In genomic region chr9:136410500-136411287, GRCh38 we compare ENCODE assay signal across 8 cellular contexts. TPM values are rescaled to one million over a fixed set of nuclear protein-coding genes. Genes with fewer than 3 reads are reported as not detected.
DNase-seq lines count a peak whose midpoint lies in the region; ATAC-seq, FAIRE-seq and TF ChIP-seq lines count a peak whose summit lies in the region.

TSS of gene ENTR1 (minus strand) at chr9:136410614. CDS start at chr9:136410397, 217 bp downstream.
TSS of gene PMPCA (plus strand) at chr9:136410658. CDS start at chr9:136410669, 11 bp downstream.

- no peaks in the 10 kb centered on the region for H3K9me3 Mint-ChIP-seq in mesothelial cell of epicardium

- intact Hi-C loops in OCI-LY7 (cut with micrococcal nuclease; ENCODE audit: unreplicated experiment) (loop anchor here (2.0 kb wide), 1 partner anchor 72 kb away; the partner anchor contains the start of gene SEC16A), endothelial cell of umbilical vein (cut with micrococcal nuclease) (loop anchor here (1.0 to 2.0 kb wide), 2 partner anchors 10 to 28 kb away; partner anchors contain the start of genes INPP5E and SNAPC4)

- DNase-seq in COLO829 (ENCODE audit: low spot score) (peak; percentile 98), OCI-LY7 (ENCODE audit: low spot score) (peak; percentile 93), endothelial cell of umbilical vein (ENCODE audit: low read depth, low spot score) (peak; percentile 87), mesothelial cell of epicardium (ENCODE audit: low spot score in 2 of 2, unreplicated experiment in 2 of 2) (peak; percentile 84 to 96)
- peak; percentile 100 for DNase-seq in activated CD8-positive, alpha-beta memory T cell treated with anti-CD3 and anti-CD28 coated beads, Interleukin-2, amount 50 U/mL, for 48 hours
- peak; percentile 99 for DNase-seq in stimulated activated CD8-positive, alpha-beta memory T cell treated with anti-CD3 and anti-CD28 coated beads, Interleukin-15, amount 100 ng/mL, for 24 hours (ENCODE audit: low read depth)

- H4K20me1 ChIP-seq in OCI-LY7 (ENCODE audit: insufficient read depth, low read length) (no peaks in the 10 kb centered on the region), endothelial cell of umbilical vein (replicated peaks; ENCODE audit: control insufficient read depth, extremely low read depth, insufficient read depth, low read length) (no peaks in the 10 kb centered on the region)

- peak within 1 kb of the TSS; percentile 100 for H3K4me2 ChIP-seq in OCI-LY7 (ENCODE audit: low read length)
- peak within 1 kb of the TSS; percentile 68 for H3K4me2 ChIP-seq in endothelial cell of umbilical vein (ENCODE audit: insufficient read depth, low read length)

- H3K9ac ChIP-seq in HUES6 (ENCODE audit: low read length), result peak within 1 kb of the TSS; percentile 98
- H3K9ac ChIP-seq in endothelial cell of umbilical vein (replicated peaks; ENCODE audit: extremely low read depth, insufficient read depth, low read length), result peak within 1 kb of the TSS; percentile 76

- dilution Hi-C loops in endothelial cell of umbilical vein (cut with MboI; ENCODE audit: extremely low pct_ligation_motif_present, low sequenced_read_pairs), result no loop called here

- peak within 1 kb of the TSS; percentile 34; the same call in 1 of the 2 replicates for H2AFZ ChIP-seq in OCI-LY7 (ENCODE audit: low read length)
- peak within 1 kb of the TSS; percentile 30 for H2AFZ ChIP-seq in endothelial cell of umbilical vein (ENCODE audit: low read depth, low read length)

- ATAC-seq in GM21390 (IDR thresholded peaks at IDR 0.05; ENCODE audit: unreplicated experiment), result peak; percentile 72

- H3K9me1 ChIP-seq in endothelial cell of umbilical vein (replicated peaks; ENCODE audit: control insufficient read depth, extremely low read depth, insufficient read depth, low read length), result no peaks in the 10 kb centered on the region

- H3K4me1 ChIP-seq in HUES6 (ENCODE audit: control insufficient read depth, insufficient read depth, low read length), result peaks cover 9% of the 10 kb centered on the region; the same call in 1 of the 2 replicates
- H3K4me1 ChIP-seq in OCI-LY7 (ENCODE audit: insufficient read depth, low read length, poor library complexity, severe bottlenecking), result peaks cover 28% of the 10 kb centered on the region
- peaks cover 20% of the 10 kb centered on the region for H3K4me1 ChIP-seq in endothelial cell of umbilical vein (ENCODE audit: control insufficient read depth, extremely low read depth, insufficient read depth, low read length)

- H3K36me3 ChIP-seq in HUES6 (ENCODE audit: control insufficient read depth, insufficient read depth, low read length) (peaks cover 63% of the 10 kb centered on the region), OCI-LY7 (ENCODE audit: insufficient read depth, low read length) (peaks cover 69% of the 10 kb centered on the region), endothelial cell of umbilical vein (ENCODE audit: control insufficient read depth in 2 of 2, extremely low read depth in 1 of 2, insufficient read depth in 2 of 2, low read length in 2 of 2) (peaks cover 6 to 29% of the 10 kb centered on the region in 2 experiments)

- peak; percentile 91 for TF ChIP-seq POLR2A in endothelial cell of umbilical vein (IDR thresholded peaks at IDR 0.05; ENCODE audit: low read depth, low read length)

- H3K79me2 ChIP-seq in OCI-LY7 (ENCODE audit: insufficient read depth, low read depth, low read length) (peaks cover 49% of the 10 kb centered on the region), endothelial cell of umbilical vein (ENCODE audit: control insufficient read depth, insufficient read depth, low read length) (peaks cover 43% of the 10 kb centered on the region)

- TF ChIP-seq CTCF in OCI-LY7 (conservative IDR thresholded peaks at IDR 0.05; ENCODE audit: low read length) (no peak), endothelial cell of umbilical vein (IDR thresholded peaks at IDR 0.05; ENCODE audit: extremely low read depth in 1 of 2, insufficient read depth in 1 of 2, low read depth in 1 of 2, low read length in 2 of 2) (no peak), mesothelial cell of epicardium (IDR thresholded peaks at IDR 0.05; ENCODE audit: unreplicated experiment) (no peak)

- CTCF ChIA-PET in OCI-LY7 (lab: Charles Lee; ENCODE audit: unreplicated experiment), result interaction anchor here (0.7 kb wide), 1 partner anchor 48 kb away, joined by 3 read pairs; the partner anchor contains the start of gene DNLZ
- CTCF ChIA-PET in endothelial cell of umbilical vein (lab: Charles Lee), result interaction anchor here (0.8 to 1.5 kb wide), 6 partner anchors 9 to 98 kb away, joined by 3 to 12 read pairs (median 4); no protein-coding TSS in a partner anchor

- peak within 1 kb of the TSS; percentile 90 for H3K4me3 Mint-ChIP-seq in mesothelial cell of epicardium

- H3K27me3 ChIP-seq in HUES6 (ENCODE audit: control insufficient read depth, insufficient read depth, low read length) (no peaks in the 10 kb centered on the region), endothelial cell of umbilical vein (ENCODE audit: control insufficient read depth in 2 of 2, insufficient read depth in 2 of 2, low read length in 2 of 2) (no peaks in the 10 kb centered on the region)

- H3K36me3 Mint-ChIP-seq in mesothelial cell of epicardium, result peaks cover 27% of the 10 kb centered on the region

- no peaks in the 10 kb centered on the region for H3K27me3 Mint-ChIP-seq in mesothelial cell of epicardium (ENCODE audit: low read depth)

- peaks cover 30% of the 10 kb centered on the region for H3K4me1 Mint-ChIP-seq in mesothelial cell of epicardium

- peak within 1 kb of the TSS; percentile 97 for H3K27ac Mint-ChIP-seq in mesothelial cell of epicardium

- H3K4me3 ChIP-seq in HUES6 (ENCODE audit: low read depth, low read length), result peak within 1 kb of the TSS; percentile 100
- H3K4me3 ChIP-seq in OCI-LY7 (ENCODE audit: low read depth, low read length, poor library complexity, severe bottlenecking), result peak within 1 kb of the TSS; percentile 92
- H3K4me3 ChIP-seq in endothelial cell of umbilical vein (replicated peaks in 1 of 3; ENCODE audit: insufficient read depth in 1 of 3, low read depth in 1 of 3, low read length in 3 of 3), result peak within 1 kb of the TSS; percentile 42 to 78 (median 63)

- H3K27ac ChIP-seq in HUES6 (ENCODE audit: low read depth, low read length), result peak within 1 kb of the TSS; percentile 97
- peak within 1 kb of the TSS; percentile 56 for H3K27ac ChIP-seq in OCI-LY7 (ENCODE audit: low read depth, low read length, poor library complexity, severe bottlenecking)
- H3K27ac ChIP-seq in endothelial cell of umbilical vein (ENCODE audit: insufficient read depth, low read depth, low read length), result peak within 1 kb of the TSS; percentile 57

- BruUV-seq in OCI-LY7 (replicated peaks; lab: Mats Ljungman, UMichigan) (no TSS peak), endothelial cell of umbilical vein (replicated peaks; lab: Mats Ljungman, UMichigan) (TSS peak; percentile 62)

- H3K9me3 ChIP-seq in HUES6 (ENCODE audit: control insufficient read depth, insufficient read depth, low read depth, low read length) (no peaks in the 10 kb centered on the region), OCI-LY7 (ENCODE audit: low read length) (no peaks in the 10 kb centered on the region), endothelial cell of umbilical vein (replicated peaks; ENCODE audit: control insufficient read depth, insufficient read depth, low read length) (no peaks in the 10 kb centered on the region)

- no peaks in the 10 kb centered on the region for H3K9me2 ChIP-seq in OCI-LY7 (ENCODE audit: insufficient read depth, low read length)

- POLR2A ChIA-PET in OCI-LY7 (lab: Charles Lee), result interaction anchor here (0.6 to 1.4 kb wide), 3 partner anchors 9 to 340 kb away, joined by 3 to 4 read pairs (median 3); no protein-coding TSS in a partner anchor
- POLR2A ChIA-PET in endothelial cell of umbilical vein (lab: Charles Lee), result no interaction called here

- peak; percentile 94 for FAIRE-seq in endothelial cell of umbilical vein (lab: Jason Lieb, UNC)

TF ChIP-seq in endothelial cell of umbilical vein, 7 proteins besides CTCF, POLR2A, EP300 and RAD21:
- no peak for TF ChIP-seq FOS (IDR thresholded peaks at IDR 0.05; ENCODE audit: borderline replicate concordance, insufficient read depth, low read length)
- peak; percentile 95 for TF ChIP-seq MYC (IDR thresholded peaks at IDR 0.05; ENCODE audit: low read depth, low read length)
- peak; percentile 58 for TF ChIP-seq MAX (IDR thresholded peaks at IDR 0.05; ENCODE audit: insufficient read depth, insufficient read length)
- TF ChIP-seq POLR2AphosphoS5 (IDR thresholded peaks at IDR 0.05; ENCODE audit: insufficient read depth, low read depth, low read length), result peak; percentile 97

RNA-seq across cellular contexts. Expression of gene ENTR1, which starts in this region (rescaled TPM):
- 87.2 and 103 TPM in 2 replicates for total RNA-seq in OCI-LY7 (2014; rRNA removed; shearing (Covaris generic))
- total RNA-seq in OCI-LY7 (2022), result 102 and 109 TPM in 2 replicates
- total RNA-seq in endothelial cell of umbilical vein, result 47.3 and 61.6 TPM in 2 replicates
- polyA plus RNA-seq in endothelial cell of umbilical vein, result 32.4 and 36.0 TPM in 2 replicates
- polyA plus RNA-seq in endothelial cell of umbilical vein (2011; cell fraction: cytosol; rRNA removed), result 29.4 and 31.9 TPM in 2 replicates
- polyA plus RNA-seq in endothelial cell of umbilical vein (2011; cell fraction: nucleus; rRNA removed), result 117 TPM in 2 replicates
- polyA plus RNA-seq in endothelial cell of umbilical vein (2012), result 50.2 and 50.6 TPM in 2 replicates
- 18.1 and 23.9 TPM in 2 replicates for polyA minus RNA-seq in endothelial cell of umbilical vein
- polyA minus RNA-seq in endothelial cell of umbilical vein (2011; cell fraction: cytosol; rRNA and poly(A)+ RNA removed), result 64.9 TPM
- 26.6 and 39.5 TPM in 2 replicates for polyA minus RNA-seq in endothelial cell of umbilical vein (2011; cell fraction: nucleus; rRNA and poly(A)+ RNA removed)
- total RNA-seq in mesothelial cell of epicardium, result 67.3 to 72.1 TPM (median 71.9 TPM) in 3 replicates

RNA-seq across cellular contexts. Expression of gene PMPCA, which starts in this region (rescaled TPM):
- 53.3 and 60.4 TPM in 2 replicates for total RNA-seq in OCI-LY7 (2014; rRNA removed; shearing (Covaris generic))
- total RNA-seq in OCI-LY7 (2022) (76.1 and 76.4 TPM in 2 replicates), endothelial cell of umbilical vein (75.3 and 77.2 TPM in 2 replicates), mesothelial cell of epicardium (72.2 to 74.6 TPM (median 72.7 TPM) in 3 replicates)
- 66.7 and 69.0 TPM in 2 replicates for polyA plus RNA-seq in endothelial cell of umbilical vein
- polyA plus RNA-seq in endothelial cell of umbilical vein (2011; cell fraction: cytosol; rRNA removed), result 50.3 and 55.1 TPM in 2 replicates
- polyA plus RNA-seq in endothelial cell of umbilical vein (2011; cell fraction: nucleus; rRNA removed), result 152 and 169 TPM in 2 replicates
- 108 and 119 TPM in 2 replicates for polyA plus RNA-seq in endothelial cell of umbilical vein (2012)
- polyA minus RNA-seq in endothelial cell of umbilical vein, result 43.2 and 43.6 TPM in 2 replicates
- 43.1 TPM for polyA minus RNA-seq in endothelial cell of umbilical vein (2011; cell fraction: cytosol; rRNA and poly(A)+ RNA removed)
- polyA minus RNA-seq in endothelial cell of umbilical vein (2011; cell fraction: nucleus; rRNA and poly(A)+ RNA removed), result 31.3 and 33.9 TPM in 2 replicates

Comparison
In these comparisons a context has a peak if more than half of its experiments do, and no peak if none do; other contexts are left out.
1. Peak in every context shown above with its lines: DNase-seq, ATAC-seq, H3K4me3 ChIP-seq and H3K27ac ChIP-seq.